17 cellular contexts compared by ENCODE assay signal in the genomic region with DNA sequence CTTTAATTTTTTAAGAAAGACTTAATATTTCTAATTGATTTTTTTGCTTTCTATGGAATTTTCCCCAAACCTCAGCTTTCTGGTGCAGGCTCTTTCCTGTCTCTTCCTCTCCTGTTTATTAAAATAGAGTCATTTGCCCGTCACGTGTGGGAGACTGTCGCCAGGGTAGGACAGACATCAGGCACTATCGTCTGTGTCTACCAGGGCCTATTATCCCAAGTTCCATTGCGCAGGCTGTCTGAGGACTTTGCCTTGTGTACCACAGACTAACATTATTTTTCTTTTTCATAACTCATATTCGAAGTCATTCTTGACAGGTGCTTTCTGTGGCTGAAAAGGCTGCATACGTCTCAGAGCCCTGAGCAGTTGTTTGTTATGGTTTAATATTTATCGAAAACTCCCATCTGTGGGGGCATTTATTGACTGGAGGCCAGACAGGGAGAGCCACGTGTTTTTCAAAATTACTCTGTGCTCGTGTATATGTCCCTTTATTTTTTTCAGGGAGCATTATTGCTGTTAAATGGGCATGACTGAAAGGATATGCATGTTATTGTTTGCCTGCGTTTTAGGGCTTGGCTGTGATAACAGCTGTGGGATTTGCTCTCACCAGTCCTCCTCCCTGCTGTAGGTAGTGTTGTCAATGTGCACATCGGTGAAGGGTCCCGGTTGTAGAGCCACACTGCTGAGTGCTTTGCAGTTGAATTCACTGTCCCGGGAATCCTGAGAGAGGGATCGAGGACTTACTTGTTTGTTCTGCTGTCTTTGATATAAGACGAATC.
"Had no signal": no experiment of that assay in that cellular context is flagged by ENCODE, and none has a peak within 500 bp of the region (broad histone marks: within the 10 kb centered on the region; RNA-seq: fewer than 3 reads in every experiment).

No MANE protein-coding gene starts in this region.

- H3K4me1 ChIP-seq: adrenal gland had no signal

- H3K27me3 ChIP-seq: adrenal gland, neutrophil, tibial nerve had no signal

- H3K4me3 ChIP-seq: adrenal gland, skin epidermis, tibial nerve had no signal

- DNase-seq: activated CD4-positive, alpha-beta T cell treated with anti-CD3 and anti-CD28 coated beads for 4 hours; activated CD4-positive, alpha-beta T cell treated with anti-CD3 and anti-CD28 coated beads, Interleukin-2, amount 50 U/mL, for 4 hours; activated effector memory CD4-positive, alpha-beta T cell treated with Interleukin-2 at 50 U/mL for 16 hours; activated T-cell treated with anti-CD3 and anti-CD28 coated beads for 4 hours; adrenal gland; aorta; hippocampal formation; left cardiac atrium; midbrain; retina; stimulated activated naive B cell treated with anti-CD40 and anti-IgM and Interleukin-4, amounts not matched to agents 10 μg/mL and 1 μg/mL and 100 μg/mL, for 72 hours had no signal

- H3K9me3 ChIP-seq: adrenal gland, neutrophil, tibial nerve had no signal

- FAIRE-seq: endothelial cell of umbilical vein, keratinocyte, urothelium cell line had no signal

- H3K36me3 ChIP-seq: adrenal gland, neutrophil, tibial nerve had no signal

- H3K27ac ChIP-seq: adrenal gland, neutrophil, skin epidermis, tibial nerve had no signal
